ENCODE assay signal across 14 cellular contexts in the genomic region with DNA sequence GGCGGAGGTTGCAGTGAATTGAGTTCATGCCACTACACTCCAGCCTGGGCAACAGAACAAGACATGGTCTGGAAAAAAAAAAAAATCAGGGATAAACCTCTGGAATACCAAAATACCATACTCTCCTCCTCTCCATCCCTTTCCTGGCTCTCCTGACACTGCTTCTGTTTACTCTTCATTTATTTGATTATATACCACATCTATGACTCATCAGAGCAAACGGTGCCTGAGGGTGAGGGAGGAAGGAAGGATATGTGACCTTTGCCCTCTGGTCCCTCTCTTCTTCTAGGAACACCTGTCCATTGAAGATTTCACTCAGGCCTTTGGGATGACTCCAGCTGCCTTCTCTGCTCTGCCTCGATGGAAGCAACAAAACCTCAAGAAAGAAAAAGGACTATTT. TPM values are rescaled to one million over a fixed set of nuclear protein-coding genes. Genes with fewer than 3 reads are reported as not detected.
DNase-seq lines count a peak whose midpoint lies in the region; ATAC-seq and TF ChIP-seq lines count a peak whose summit lies in the region.
"Had no signal": no experiment of that assay in that cellular context is flagged by ENCODE, and none has a peak within 500 bp of the region (broad histone marks: within the 10 kb centered on the region; RNA-seq: fewer than 3 reads in every experiment).

No MANE protein-coding gene starts in this region.

- no peaks in the 10 kb centered on the region for H3K9me3 Mint-ChIP-seq in neural crest cell
- H3K9me3 Mint-ChIP-seq: activated CD4-positive, alpha-beta memory T cell treated with anti-CD3 and anti-CD28 coated beads, Interleukin-2, amount 10 ng/mL, durations not matched to agents 7 days and 5 days; naive B cell had no signal

- ATAC-seq in GM21390 (IDR thresholded peaks at IDR 0.05; ENCODE audit: unreplicated experiment) (no peak), HG02981 (IDR thresholded peaks at IDR 0.05; ENCODE audit: unreplicated experiment) (no peak)

- TF ChIP-seq CTCF in colonic mucosa (IDR thresholded peaks at IDR 0.05), result no peak
- no peak for TF ChIP-seq CTCF in neural crest cell (conservative IDR thresholded peaks at IDR 0.05)

- peak overlapping the region; percentile 8 for H3K27ac ChIP-seq in colonic mucosa
- H3K27ac ChIP-seq: spleen had no signal

- no peaks in the 10 kb centered on the region for H3K9me3 ChIP-seq in colonic mucosa
- H3K9me3 ChIP-seq: spleen had no signal

- H3K4me1 Mint-ChIP-seq in neural crest cell, result peaks cover 3% of the 10 kb centered on the region
- H3K4me1 Mint-ChIP-seq: naive B cell had no signal

- no peaks in the 10 kb centered on the region for H3K27me3 Mint-ChIP-seq in neural crest cell (ENCODE audit: low read depth)
- H3K27me3 Mint-ChIP-seq: activated CD4-positive, alpha-beta memory T cell treated with anti-CD3 and anti-CD28 coated beads, Interleukin-2, amount 10 ng/mL, durations not matched to agents 7 days and 5 days; naive B cell had no signal

- H3K4me3 Mint-ChIP-seq in neural crest cell, result no peak overlapping the region
- H3K4me3 Mint-ChIP-seq: activated CD4-positive, alpha-beta memory T cell treated with anti-CD3 and anti-CD28 coated beads, Interleukin-2, amount 10 ng/mL, durations not matched to agents 7 days and 5 days; naive B cell had no signal

- H3K4me3 ChIP-seq in colonic mucosa, result no peak overlapping the region
- H3K4me3 ChIP-seq: spleen had no signal

- no peaks in the 10 kb centered on the region for H3K36me3 ChIP-seq in colonic mucosa

- H3K27me3 ChIP-seq in colonic mucosa, result no peaks in the 10 kb centered on the region
- H3K27me3 ChIP-seq: spleen had no signal

- no peak overlapping the region for H3K9ac ChIP-seq in colonic mucosa (ENCODE audit: low read depth in 2 of 2, low read length in 2 of 2)

- H3K36me3 Mint-ChIP-seq in neural crest cell (ENCODE audit: low read depth), result peaks cover 9% of the 10 kb centered on the region

- peak; percentile 19 for DNase-seq in DMS153 (lab: John Stamatoyannopoulos, UW)
- DNase-seq in DMS153 treated with DMSO at 0.1 percent for 48 hours (lab: John Stamatoyannopoulos, UW; ENCODE audit: unreplicated experiment), result no peak
- peak; percentile 51 for DNase-seq in NCI-H146 treated with DMSO at 0.1 percent for 48 hours (lab: John Stamatoyannopoulos, UW; ENCODE audit: unreplicated experiment)
- DNase-seq in colonic mucosa, result peak; percentile 66
- no peak for DNase-seq in neural crest cell (ENCODE audit: low read depth, low spot score)
- no peak for DNase-seq in pons (ENCODE audit: low spot score)
- DNase-seq: 8988T; activated CD4-positive, alpha-beta memory T cell treated with anti-CD3 and anti-CD28 coated beads, Interleukin-2, amount 10 ng/mL, durations not matched to agents 7 days and 5 days; GF-D8; naive B cell; NCI-H748 treated with DMSO at 0.1 percent for 48 hours; spleen had no signal

- H3K27ac Mint-ChIP-seq in neural crest cell (ENCODE audit: unreplicated experiment), result peak overlapping the region; percentile 28
- H3K27ac Mint-ChIP-seq: activated CD4-positive, alpha-beta memory T cell treated with anti-CD3 and anti-CD28 coated beads, Interleukin-2, amount 10 ng/mL, durations not matched to agents 7 days and 5 days; naive B cell had no signal

- intact Hi-C loops in colonic mucosa (cut with DNase I), result no loop called here

- H3K4me1 ChIP-seq in colonic mucosa, result no peaks in the 10 kb centered on the region
- H3K4me1 ChIP-seq: spleen had no signal

RNA-seq across cellular contexts. Expression of a gene that starts 30.0 kb away (rescaled TPM):
- 100 to 1,000 TPM; 545 to 634 TPM for total RNA-seq in colonic mucosa
- total RNA-seq in neural crest cell, result not detected in 2 replicates
- total RNA-seq: activated CD4-positive, alpha-beta memory T cell treated with anti-CD3 and anti-CD28 coated beads, Interleukin-2, amount 10 ng/mL, durations not matched to agents 7 days and 5 days had no signal

RNA-seq across cellular contexts. Expression of a gene that starts 49.3 kb away (rescaled TPM):
- total RNA-seq in colonic mucosa (100 to 1,000 TPM; 137 to 150 TPM), neural crest cell (46.4 TPM in 2 replicates)

Comparison
In these comparisons a context has a peak if more than half of its experiments do, and no peak if none do; other contexts are left out.
1. DNase-seq: peak in DMS153 (single experiment), NCI-H146 treated with DMSO at 0.1 percent for 48 hours (single experiment) and colonic mucosa (single experiment); none in DMS153 treated with DMSO at 0.1 percent for 48 hours (single experiment), neural crest cell (single experiment) and pons (single experiment).
2. RNA of a gene that starts 30.0 kb away (total RNA-seq): 545 to 634 TPM in colonic mucosa; not detected in neural crest cell; every median in the first group is over 100 times any median in the second.